In genomic region chr17:10738516-10739258, GRCh38 we compare ENCODE assay signal across 19 cellular contexts. TPM values are rescaled to one million over a fixed set of nuclear protein-coding genes. Genes with fewer than 3 reads are reported as not detected.
DNase-seq lines count a peak whose midpoint lies in the region; ATAC-seq and TF ChIP-seq lines count a peak whose summit lies in the region.
"Had no signal": no experiment of that assay in that cellular context is flagged by ENCODE, and none has a peak within 500 bp of the region (broad histone marks: within the 10 kb centered on the region; RNA-seq: fewer than 3 reads in every experiment).

No MANE protein-coding gene starts in this region.

- no peak overlapping the region for H2BK15ac ChIP-seq in mesenchymal stem cell (ENCODE audit: low read depth, poor library complexity, severe bottlenecking)

- TF ChIP-seq POLR2A in gastroesophageal sphincter (IDR thresholded peaks at IDR 0.05), result no peak
- no peak for TF ChIP-seq POLR2A in stomach (IDR thresholded peaks at IDR 0.05)

- 38 to 55% methylated on average over 1 to 5 of the region's 5 CpGs for whole genome bisulfite sequencing in gastroesophageal sphincter (ENCODE audit: low coverage in 1 of 2), 2 donors
- 71% methylated on average over 5 of the region's 5 CpGs for WGBS in mesenchymal stem cell
- WGBS in stomach, 5 donors, result 33 to 52% (median 40%) methylated on average over 5 of the region's 5 CpGs

- no peak overlapping the region for H2BK12ac ChIP-seq in mesenchymal stem cell (ENCODE audit: low read length in 2 of 2)

- H3K14ac ChIP-seq in mesenchymal stem cell (ENCODE audit: low read length in 2 of 2), result no peak overlapping the region

- H3K9me3 ChIP-seq in WERI-Rb-1 (ENCODE audit: severe bottlenecking) (no peaks in the 10 kb centered on the region), gastroesophageal sphincter (no peaks in the 10 kb centered on the region), mesenchymal stem cell (ENCODE audit: control insufficient read depth, low read length) (no peaks in the 10 kb centered on the region), stomach (no peaks in the 10 kb centered on the region)
- H3K9me3 ChIP-seq: ascending aorta, HAP-1, heart right ventricle, tibial nerve had no signal

- H4K91ac ChIP-seq in mesenchymal stem cell (ENCODE audit: low read length), result no peak overlapping the region

- intact Hi-C loops in stomach (cut with DNase I; ENCODE audit: low total_unique reads), result loop anchor here (5.0 kb wide), 1 partner anchor 109 kb away; no protein-coding TSS in a partner anchor

- H3K23ac ChIP-seq in mesenchymal stem cell (ENCODE audit: low read length in 2 of 2), result no peak overlapping the region

- no peak overlapping the region for H2BK5ac ChIP-seq in mesenchymal stem cell (ENCODE audit: low read depth, low read length, poor library complexity, severe bottlenecking)

- no peaks in the 10 kb centered on the region for H3K79me1 ChIP-seq in mesenchymal stem cell (replicated peaks; ENCODE audit: low read length, poor library complexity, severe bottlenecking)

- peak; percentile 39 for ATAC-seq in gastroesophageal sphincter
- ATAC-seq in HG03571 (IDR thresholded peaks at IDR 0.05; ENCODE audit: unreplicated experiment), result no peak
- ATAC-seq: activated CD4-positive, CD25-positive, alpha-beta regulatory T cell treated with anti-CD3 and anti-CD28 coated beads, Interleukin-2, amount 50 U/mL, for 24 hours had no signal

- H3K18ac ChIP-seq in mesenchymal stem cell (ENCODE audit: low read depth in 1 of 2, low read length in 2 of 2), result no peak overlapping the region

- H3K27me3 ChIP-seq in WERI-Rb-1 (ENCODE audit: insufficient read depth, low read depth, severe bottlenecking) (no peaks in the 10 kb centered on the region), gastroesophageal sphincter (no peaks in the 10 kb centered on the region), mesenchymal stem cell (ENCODE audit: control insufficient read depth in 1 of 2, insufficient read depth in 1 of 2, low read length in 2 of 2) (peaks cover 0 to 25% of the 10 kb centered on the region in 2 experiments), stomach (no peaks in the 10 kb centered on the region)
- H3K27me3 ChIP-seq: ascending aorta, heart right ventricle, tibial nerve had no signal

- H3K4ac ChIP-seq in mesenchymal stem cell (ENCODE audit: low read depth in 1 of 2, low read length in 2 of 2), result no peak overlapping the region

- TF ChIP-seq EP300 in gastroesophageal sphincter (IDR thresholded peaks at IDR 0.05) (no peak), stomach (IDR thresholded peaks at IDR 0.05) (no peak)

- H3K4me1 ChIP-seq in gastroesophageal sphincter (peaks cover 0 to 10% (median 0%) of the 10 kb centered on the region in 3 donors), mesenchymal stem cell (ENCODE audit: control insufficient read depth, insufficient read depth, low read depth, low read length) (no peaks in the 10 kb centered on the region), stomach (peaks cover 13 to 56% (median 41%) of the 10 kb centered on the region in 4 donors)
- H3K4me1 ChIP-seq: ascending aorta, HAP-1 had no signal

- no peak for TF ChIP-seq CTCF in WERI-Rb-1 (IDR thresholded peaks at IDR 0.05; ENCODE audit: low read depth, low read length)
- no peak for TF ChIP-seq CTCF in gastroesophageal sphincter (IDR thresholded peaks at IDR 0.05)
- TF ChIP-seq CTCF in stomach (IDR thresholded peaks at IDR 0.05), result no peak

- DNase-seq in WERI-Rb-1, result peak; percentile 21
- no peak for DNase-seq in mesenchymal stem cell
- peak; percentile 25 for DNase-seq in stomach
- no peak for DNase-seq in Kasumi-1 (lab: John Stamatoyannopoulos, UW)
- DNase-seq in T-helper 1 cell, result no peak
- DNase-seq in NCI-H2196 treated with DMSO at 0.1 percent for 48 hours (lab: John Stamatoyannopoulos, UW; ENCODE audit: unreplicated experiment), result no peak
- DNase-seq: activated CD4-positive, alpha-beta memory T cell treated with anti-CD3 and anti-CD28 coated beads for 36 hours; dorsolateral prefrontal cortex; heart right ventricle; NCI-H2029 treated with DMSO at 0.1 percent for 48 hours; nucleus accumbens; SHP77 had no signal

- H4K8ac ChIP-seq in mesenchymal stem cell (ENCODE audit: low read length), result no peak overlapping the region

- H2AFZ ChIP-seq in mesenchymal stem cell (ENCODE audit: low read depth, low read length), result no peak overlapping the region

- no peak overlapping the region for H3K4me3 ChIP-seq in WERI-Rb-1 (ENCODE audit: low read depth, low read length)
- H3K4me3 ChIP-seq in gastroesophageal sphincter, result no peak overlapping the region
- no peak overlapping the region for H3K4me3 ChIP-seq in mesenchymal stem cell (ENCODE audit: insufficient read depth in 1 of 2, low read depth in 1 of 2, low read length in 2 of 2)
- no peak overlapping the region for H3K4me3 ChIP-seq in stomach
- H3K4me3 ChIP-seq: ascending aorta, dorsolateral prefrontal cortex, HAP-1, heart right ventricle, tibial nerve had no signal

- H2BK120ac ChIP-seq in mesenchymal stem cell (ENCODE audit: low read depth, low read length), result no peak overlapping the region

- peak overlapping the region; percentile 35 for H3K9ac ChIP-seq in mesenchymal stem cell (ENCODE audit: low read length)

- H3K4me2 ChIP-seq in mesenchymal stem cell (ENCODE audit: low read length, poor library complexity, severe bottlenecking), result no peak overlapping the region

- H3K27ac ChIP-seq in WERI-Rb-1, result no peak overlapping the region
- H3K27ac ChIP-seq in gastroesophageal sphincter, result peak overlapping the region in 1 of 4 donors; percentile 33
- H3K27ac ChIP-seq in mesenchymal stem cell (ENCODE audit: low read length, poor library complexity, severe bottlenecking), result no peak overlapping the region
- peak overlapping the region; percentile 72 to 84 (median 75) for H3K27ac ChIP-seq in stomach
- H3K27ac ChIP-seq: ascending aorta, dorsolateral prefrontal cortex, epithelial cell of prostate, heart right ventricle, tibial nerve had no signal

- H2AK5ac ChIP-seq in mesenchymal stem cell (ENCODE audit: low read length, severe bottlenecking), result no peak overlapping the region

- H3K36me3 ChIP-seq in WERI-Rb-1, result no peaks in the 10 kb centered on the region
- no peaks in the 10 kb centered on the region for H3K36me3 ChIP-seq in gastroesophageal sphincter
- H3K36me3 ChIP-seq in mesenchymal stem cell (ENCODE audit: control insufficient read depth in 1 of 2, insufficient read depth in 2 of 2, low read depth in 1 of 2, low read length in 2 of 2), result peaks cover 0 to 6% of the 10 kb centered on the region in 2 experiments
- H3K36me3 ChIP-seq in stomach, result no peaks in the 10 kb centered on the region
- H3K36me3 ChIP-seq: ascending aorta, HAP-1, heart right ventricle, tibial nerve had no signal

RNA-seq across cellular contexts. Expression of gene TMEM220, which starts 8.9 kb away (rescaled TPM):
- total RNA-seq in gastroesophageal sphincter (10 to 100 TPM in 3 of 4 donors, 1 to 10 TPM in 1; 9.4 to 18.3 (median 15.6) TPM), stomach (10 to 100 TPM in 1 of 5 donors, 1 to 10 TPM in 2, not detected in 2; 4.9 to 14.1 (median 9.4) TPM)
- polyA plus RNA-seq in mesenchymal stem cell (2013, experiment 1 of 2), result 7.5 TPM
- polyA plus RNA-seq in mesenchymal stem cell (2013, experiment 2 of 2), result 6.3 TPM
- 1 to 10 TPM; 6.0 to 8.3 (median 7.9) TPM for polyA plus RNA-seq in stomach

RNA-seq across cellular contexts. Expression of gene ADPRM, which starts 41.3 kb away (rescaled TPM):
- total RNA-seq in gastroesophageal sphincter, result 10 to 100 TPM in 2 of 4 donors, 1 to 10 TPM in 2; 8.3 to 13.2 (median 9.5) TPM
- 9.4 TPM for polyA plus RNA-seq in mesenchymal stem cell (2013, experiment 1 of 2)
- polyA plus RNA-seq in mesenchymal stem cell (2013, experiment 2 of 2), result 10.2 TPM
- 10 to 100 TPM in 1 of 5 donors, 1 to 10 TPM in 2, under 1 TPM in 1, not detected in 1; 0.87 to 16.0 (median 3.9) TPM for total RNA-seq in stomach
- polyA plus RNA-seq in stomach, result 10 to 100 TPM; 11.0 to 24.4 (median 12.1) TPM
- total RNA-seq: ascending aorta had no signal

RNA-seq across cellular contexts. Expression of gene SCO1, which starts 41.4 kb away (rescaled TPM):
- total RNA-seq in gastroesophageal sphincter (10 to 100 TPM; 15.4 to 29.6 (median 24.1) TPM), stomach (10 to 100 TPM in 4 of 5 donors, 1 to 10 TPM in 1; 9.4 to 61.1 (median 23.5) TPM)
- polyA plus RNA-seq in mesenchymal stem cell (2013, experiment 1 of 2), result 17.5 TPM
- 16.0 TPM for polyA plus RNA-seq in mesenchymal stem cell (2013, experiment 2 of 2)
- 10 to 100 TPM in 2 of 3 donors, 1 to 10 TPM in 1; 8.0 to 12.9 (median 10.7) TPM for polyA plus RNA-seq in stomach

Comparison
In these comparisons a context has a peak if more than half of its experiments do, and no peak if none do; other contexts are left out.
1. DNase-seq: peak in WERI-Rb-1 (single experiment) and stomach (single experiment); none in mesenchymal stem cell (single experiment), Kasumi-1 (0 of 2), T-helper 1 cell (0 of 5) and NCI-H2196 treated with DMSO at 0.1 percent for 48 hours (single experiment).
2. H3K27ac ChIP-seq: peak in stomach (5 of 5); none in WERI-Rb-1 (single experiment) and mesenchymal stem cell (single experiment).